In the genomic region with DNA sequence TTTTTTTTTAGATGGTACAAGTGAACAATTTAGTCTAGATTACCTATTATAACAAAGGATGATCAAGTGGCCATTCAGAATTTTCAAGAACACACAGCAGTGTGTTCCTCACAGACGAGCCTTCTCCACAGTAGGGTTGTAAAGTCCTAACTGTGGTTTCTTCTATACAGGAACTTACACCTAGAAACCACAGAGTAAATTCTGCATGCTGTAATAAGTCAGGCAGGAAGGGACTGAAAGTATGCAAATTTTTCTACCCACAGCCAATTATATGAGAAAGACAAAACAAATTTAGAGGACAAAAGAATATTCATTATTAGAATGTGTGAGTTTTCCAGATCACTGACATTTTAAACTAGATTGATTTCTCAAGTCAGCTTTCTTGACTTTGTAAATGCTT, we compare ENCODE assay signal across 8 cellular contexts.
DNase-seq lines count a peak whose midpoint lies in the region; ATAC-seq and TF ChIP-seq lines count a peak whose summit lies in the region.

No MANE protein-coding gene starts in this region.

- H3K4me3 Mint-ChIP-seq in activated T-helper 17 cell treated with anti-CD3 and anti-CD28 coated beads, Interleukin-2, amount 50 U/mL, for 72 hours: peak overlapping the region; percentile 49

- H3K36me3 Mint-ChIP-seq in activated T-helper 17 cell treated with anti-CD3 and anti-CD28 coated beads, Interleukin-2, amount 50 U/mL, for 72 hours (ENCODE audit: low read depth): peaks cover 13% of the 10 kb centered on the region

- H3K9me3 ChIP-seq in DND-41 (ENCODE audit: insufficient read depth, low read length, severe bottlenecking): no peaks in the 10 kb centered on the region

- ATAC-seq in DND-41 (ENCODE audit: insufficient read depth, low read depth) (peak; percentile 100), HG03460 (IDR thresholded peaks at IDR 0.05; ENCODE audit: unreplicated experiment) (peak; percentile 100)
- ATAC-seq in activated T-helper 17 cell treated with anti-CD3 and anti-CD28 coated beads, Interleukin-2, amount 50 U/mL, for 72 hours (replicated peaks): peak; percentile 99

- no peaks in the 10 kb centered on the region; the same call in 1 of the 2 replicates for H4K20me1 ChIP-seq in DND-41 (ENCODE audit: insufficient read depth, low read length)

- H3K36me3 ChIP-seq in DND-41 (ENCODE audit: insufficient read depth, low read length): no peaks in the 10 kb centered on the region

- TF ChIP-seq CTCF in DND-41 (IDR thresholded peaks at IDR 0.05; ENCODE audit: borderline replicate concordance, extremely low read depth, low read length, poor library complexity, severe bottlenecking): no peak
- no peak for TF ChIP-seq CTCF in GM20000 (IDR thresholded peaks at IDR 0.05; ENCODE audit: extremely low read depth, missing control alignments)
- no peak for TF ChIP-seq CTCF in coronary artery (IDR thresholded peaks at IDR 0.05)

- H3K79me2 ChIP-seq in DND-41 (ENCODE audit: insufficient read depth, low read length): peaks cover 87% of the 10 kb centered on the region

- H2AFZ ChIP-seq in DND-41 (ENCODE audit: low read depth, low read length): no peak overlapping the region

- peak overlapping the region; percentile 33 for H3K9ac ChIP-seq in DND-41 (ENCODE audit: low read depth, low read length)

- DNase-seq in DND-41: peak; percentile 45
- DNase-seq in GM20000 (ENCODE audit: low spot score): peak; percentile 31
- DNase-seq in effector CD4-positive, alpha-beta T cell: no peak
- DNase-seq in ecto neural progenitor cell (ENCODE audit: low spot score): no peak
- no peak for DNase-seq in coronary artery (ENCODE audit: low spot score)
- DNase-seq in cerebellar cortex (ENCODE audit: low spot score): no peak

- no peaks in the 10 kb centered on the region for H3K27me3 ChIP-seq in DND-41 (ENCODE audit: insufficient read depth, low read length, poor library complexity)

- H3K27ac Mint-ChIP-seq in activated T-helper 17 cell treated with anti-CD3 and anti-CD28 coated beads, Interleukin-2, amount 50 U/mL, for 72 hours: peak overlapping the region; percentile 25

- no peaks in the 10 kb centered on the region for H3K27me3 Mint-ChIP-seq in activated T-helper 17 cell treated with anti-CD3 and anti-CD28 coated beads, Interleukin-2, amount 50 U/mL, for 72 hours

- H3K4me2 ChIP-seq in DND-41 (ENCODE audit: insufficient read depth, low read length): peak overlapping the region; percentile 49

- H3K4me1 ChIP-seq in DND-41 (ENCODE audit: insufficient read depth, low read length): peaks cover 47% of the 10 kb centered on the region

- no peak overlapping the region for H3K4me3 ChIP-seq in DND-41 (ENCODE audit: low read depth in 1 of 2, low read length in 2 of 2)
- no peak overlapping the region for H3K4me3 ChIP-seq in coronary artery

- H3K27ac ChIP-seq in DND-41 (ENCODE audit: low read length): peak overlapping the region; percentile 72
- no peak overlapping the region for H3K27ac ChIP-seq in coronary artery

- peaks cover 27% of the 10 kb centered on the region for H3K4me1 Mint-ChIP-seq in activated T-helper 17 cell treated with anti-CD3 and anti-CD28 coated beads, Interleukin-2, amount 50 U/mL, for 72 hours

- H3K9me3 Mint-ChIP-seq in activated T-helper 17 cell treated with anti-CD3 and anti-CD28 coated beads, Interleukin-2, amount 50 U/mL, for 72 hours: no peaks in the 10 kb centered on the region

Comparison
In these comparisons a context has a peak if more than half of its experiments do, and no peak if none do; other contexts are left out.
1. DNase-seq: peak in DND-41 (single experiment) and GM20000 (single experiment); none in effector CD4-positive, alpha-beta T cell (single experiment), ecto neural progenitor cell (single experiment), coronary artery (single experiment) and cerebellar cortex (single experiment).
2. Peak in every context shown above with its lines, with median percentiles within 50 percentile points of each other: ATAC-seq.